Comparison of ENCODE assay signal across 8 cellular contexts in genomic region chr12:56836800-56837663, GRCh38.
A peak's percentile ranks its signal among the peaks of the same experiment; 100 is the strongest.
DNase-seq lines count a peak whose midpoint lies in the region; ATAC-seq, FAIRE-seq and TF ChIP-seq lines count a peak whose summit lies in the region.

No MANE protein-coding gene starts in this region.

- no peak overlapping the region for H4K91ac ChIP-seq in neuronal stem cell (ENCODE audit: low read depth, low read length, poor library complexity)

- DNase-seq in H54 (ENCODE audit: insufficient read length, low spot score) = no peak
- peak; percentile 28 to 57 for DNase-seq in SJSA1 (ENCODE audit: low read depth in 1 of 2, low spot score in 2 of 2)
- peak; percentile 12 for DNase-seq in central memory CD4-positive, alpha-beta T cell
- peak; percentile 46 for DNase-seq in stimulated activated CD4-positive, alpha-beta T cell treated with anti-CD3 and anti-CD28 coated beads, Interleukin-4, amount 100 ng/mL, for 24 hours
- no peak for DNase-seq in neuronal stem cell (ENCODE audit: low spot score)
- DNase-seq in SK-N-DZ (ENCODE audit: low spot score) = no peak
- no peak for DNase-seq in H7

- WGBS in neuronal stem cell (ENCODE audit: extremely low coverage in 2 of 2, insufficient read length in 2 of 2, insufficient replicate concordance in 1 of 2), 2 donors = no CpG with 5 or more reads among the region's 9 CpGs

- H3K27me3 ChIP-seq in SJSA1 (replicated peaks) (no peaks in the 10 kb centered on the region; the same call in 1 of the 2 replicates), neuronal stem cell (ENCODE audit: control insufficient read depth in 3 of 3, insufficient read depth in 3 of 3, low read depth in 1 of 3, low read length in 3 of 3) (peaks cover 0 to 37% (median 0%) of the 10 kb centered on the region in 3 experiments), H7 (ENCODE audit: control insufficient read depth, insufficient read depth, low read length) (no peaks in the 10 kb centered on the region)

- no peak overlapping the region for H3K9ac ChIP-seq in neuronal stem cell (ENCODE audit: low read depth, low read length, poor library complexity)

- TF ChIP-seq POLR2A in H54 (IDR thresholded peaks at IDR 0.05; ENCODE audit: low read depth, low read length) = no peak

- H3K18ac ChIP-seq in neuronal stem cell (ENCODE audit: low read length) = no peak overlapping the region

- H2BK5ac ChIP-seq in neuronal stem cell (ENCODE audit: low read length) = no peak overlapping the region

- H2AK5ac ChIP-seq in neuronal stem cell (ENCODE audit: low read depth, low read length) = no peak overlapping the region

- peak; percentile 83 for FAIRE-seq in H54 (lab: Jason Lieb, UNC)

- no peak overlapping the region for H3K27ac ChIP-seq in SJSA1
- no peak overlapping the region for H3K27ac ChIP-seq in neuronal stem cell (replicated peaks; ENCODE audit: low read length)

- no peak overlapping the region for H2BK15ac ChIP-seq in neuronal stem cell (ENCODE audit: low read length)

- peaks cover 19% of the 10 kb centered on the region for H3K4me1 ChIP-seq in SJSA1 (replicated peaks)
- peaks cover 0 to 1% of the 10 kb centered on the region in 2 donors for H3K4me1 ChIP-seq in neuronal stem cell (ENCODE audit: control insufficient read depth in 2 of 2, insufficient read depth in 1 of 2, low read depth in 1 of 2, low read length in 2 of 2)

- H3K4me2 ChIP-seq in neuronal stem cell (ENCODE audit: insufficient read depth, low read length, poor library complexity, severe bottlenecking) = no peak overlapping the region

- H3K4ac ChIP-seq in neuronal stem cell (ENCODE audit: low read length) = no peak overlapping the region

- H3K9me3 ChIP-seq in SJSA1 (replicated peaks) = no peaks in the 10 kb centered on the region
- no peaks in the 10 kb centered on the region for H3K9me3 ChIP-seq in neuronal stem cell (replicated peaks in 1 of 2; ENCODE audit: control insufficient read depth in 2 of 2, insufficient read depth in 1 of 2, low read depth in 1 of 2, low read length in 2 of 2)

- ATAC-seq in GM18861 (IDR thresholded peaks at IDR 0.05; ENCODE audit: unreplicated experiment) = no peak

- H3K4me3 ChIP-seq in SJSA1 = no peak overlapping the region
- no peak overlapping the region for H3K4me3 ChIP-seq in neuronal stem cell (ENCODE audit: low read length in 2 of 2)
- no peak overlapping the region for H3K4me3 ChIP-seq in H7 (ENCODE audit: insufficient read depth, low read depth, low read length)

- H3K36me3 ChIP-seq in SJSA1 (no peaks in the 10 kb centered on the region), neuronal stem cell (replicated peaks in 1 of 2; ENCODE audit: control insufficient read depth in 2 of 2, insufficient read depth in 2 of 2, low read length in 2 of 2) (no peaks in the 10 kb centered on the region), H7 (replicated peaks; ENCODE audit: control insufficient read depth, insufficient read depth, low read length) (no peaks in the 10 kb centered on the region)

- no peaks in the 10 kb centered on the region for H3K79me1 ChIP-seq in neuronal stem cell (ENCODE audit: low read depth, low read length)

- no peak overlapping the region for H2BK12ac ChIP-seq in neuronal stem cell (ENCODE audit: low read length)

- no peak overlapping the region for H2AFZ ChIP-seq in neuronal stem cell (ENCODE audit: low read length)

- H3K23ac ChIP-seq in neuronal stem cell (ENCODE audit: low read depth, low read length, poor library complexity) = no peak overlapping the region

- no peak overlapping the region for H2BK120ac ChIP-seq in neuronal stem cell (ENCODE audit: low read depth, low read length)

- H4K8ac ChIP-seq in neuronal stem cell (ENCODE audit: low read depth, low read length) = no peak overlapping the region

- H3K14ac ChIP-seq in neuronal stem cell (ENCODE audit: low read length) = no peak overlapping the region

Comparison
In these comparisons a context has a peak if more than half of its experiments do, and no peak if none do; other contexts are left out.
1. DNase-seq: peak in SJSA1 (2 of 2), central memory CD4-positive, alpha-beta T cell (single experiment) and stimulated activated CD4-positive, alpha-beta T cell treated with anti-CD3 and anti-CD28 coated beads, Interleukin-4, amount 100 ng/mL, for 24 hours (single experiment); none in H54 (single experiment), neuronal stem cell (single experiment), SK-N-DZ (single experiment) and H7 (single experiment).